Comparison of ENCODE assay signal across 8 cellular contexts in the genomic region with DNA sequence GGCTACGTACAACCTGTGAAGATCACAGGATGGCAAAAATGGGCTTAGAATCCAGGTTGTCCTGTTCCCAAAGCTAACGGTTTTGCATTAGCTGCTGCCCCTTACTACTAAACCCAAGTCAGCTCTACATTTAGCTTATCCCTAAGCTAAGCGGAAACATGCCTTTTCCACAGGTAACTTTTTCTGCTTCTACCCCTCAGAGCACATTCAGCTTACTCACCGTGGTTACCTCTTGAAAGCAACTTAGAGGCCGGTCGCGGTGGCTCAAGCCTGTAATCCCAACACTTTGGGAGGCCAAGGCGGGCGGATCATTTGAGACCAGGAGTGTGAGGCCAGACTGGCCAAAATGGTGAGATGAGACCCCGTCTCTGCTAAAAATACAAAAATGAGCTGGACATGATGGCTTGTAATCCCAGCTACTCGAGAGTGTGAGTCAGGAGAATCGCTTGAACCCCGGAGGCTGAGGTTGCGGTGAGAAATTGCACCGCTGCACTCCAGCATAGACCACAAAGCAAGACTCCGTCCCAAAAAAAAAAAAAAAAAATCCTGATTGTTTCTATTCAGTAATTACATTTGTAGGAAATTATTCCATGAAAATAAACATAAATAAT. TPM values are rescaled to one million over a fixed set of nuclear protein-coding genes. Genes with fewer than 3 reads are reported as not detected.
DNase-seq lines count a peak whose midpoint lies in the region; ATAC-seq, FAIRE-seq and TF ChIP-seq lines count a peak whose summit lies in the region.

No MANE protein-coding gene starts in this region.

- FAIRE-seq in HepG2 (lab: Jason Lieb, UNC) (no peak), GM12892 (lab: Jason Lieb, UNC) (no peak)

- H3K4me1 ChIP-seq in HUES64 (ENCODE audit: insufficient read depth, low read length) = peaks cover 34% of the 10 kb centered on the region
- peaks cover 0 to 9% of the 10 kb centered on the region in 2 donors for H3K4me1 ChIP-seq in ascending aorta
- H3K4me1 ChIP-seq in HepG2 (ENCODE audit: insufficient read depth, low read length) = peaks cover 58% of the 10 kb centered on the region
- H3K4me1 ChIP-seq in thyroid gland = peaks cover 17 to 31% of the 10 kb centered on the region in 2 donors

- H3K27ac ChIP-seq in HUES64 (ENCODE audit: low read depth, low read length) = peak overlapping the region; percentile 96
- H3K27ac ChIP-seq in ascending aorta = peak overlapping the region; percentile 77 to 88
- H3K27ac ChIP-seq in HepG2 (ENCODE audit: extremely low read length, insufficient read depth, low read length) = peak overlapping the region; percentile 98
- H3K27ac ChIP-seq in thyroid gland = peak overlapping the region; percentile 73 to 80 (median 80)

- WGBS in HUES64 = 69% methylated on average over 15 of the region's 16 CpGs
- 1% methylated on average over 16 of the region's 16 CpGs for WGBS in HepG2 (ENCODE audit: low lambda C conversion rate)
- 50 to 53% methylated on average over 16 of the region's 16 CpGs for WGBS in thyroid gland, 2 donors

- POLR2A ChIA-PET in BJ (lab: Charles Lee) = no interaction called here
- POLR2A ChIA-PET in HepG2 (lab: Yijun Ruan, JAX) = interaction anchor here (0.7 to 2.5 kb wide), 11 partner anchors 47 to 1011 kb away, joined by 3 to 16 read pairs (median 4); a partner anchor contains a TSS

- intact Hi-C loops in ascending aorta (cut with DNase I) = no loop called here
- intact Hi-C loops in HepG2 (cut with micrococcal nuclease; ENCODE audit: unreplicated experiment) = loop anchor here (5.0 kb wide), 1 partner anchor 47 kb away; no protein-coding TSS in a partner anchor
- intact Hi-C loops in thyroid gland (cut with DNase I) = loop anchor here (5.0 to 10.0 kb wide), 2 partner anchors 47 to 50 kb away; a partner anchor contains a TSS

- peak; percentile 9 for ATAC-seq in HepG2
- no peak for ATAC-seq in GM18511 (IDR thresholded peaks at IDR 0.05; ENCODE audit: unreplicated experiment)

- in situ Hi-C loops in HepG2 (cut with HindIII; ENCODE audit: extremely low pct_ligation_motif_present, low pct_unique_long_range_greater_than_20kb) = no loop called here

- DNase-seq in BJ (ENCODE audit: low read depth) (no peak), ascending aorta (ENCODE audit: low spot score in 2 of 2) (peak in 1 of 2 donors; percentile 67), HepG2 (ENCODE audit: low spot score) (no peak), thyroid gland (peak; percentile 7 to 20), GM12892 (ENCODE audit: insufficient read length) (no peak), OCI-M1 (lab: John Stamatoyannopoulos, UW) (no peak)

- H3K27me3 ChIP-seq in BJ (ENCODE audit: control insufficient read depth, insufficient read depth, low read length) (no peaks in the 10 kb centered on the region), HUES64 (ENCODE audit: insufficient read depth, low read length) (no peaks in the 10 kb centered on the region), ascending aorta (no peaks in the 10 kb centered on the region), HepG2 (ENCODE audit: control insufficient read depth in 1 of 2, insufficient read depth in 2 of 2, low read length in 2 of 2) (no peaks in the 10 kb centered on the region; a peak in 2 of 5 replicates), thyroid gland (no peaks in the 10 kb centered on the region)

- no peaks in the 10 kb centered on the region for H3K9me3 ChIP-seq in HUES64 (ENCODE audit: insufficient read depth, low read depth, low read length)
- no peaks in the 10 kb centered on the region for H3K9me3 ChIP-seq in ascending aorta
- no peaks in the 10 kb centered on the region for H3K9me3 ChIP-seq in HepG2 (ENCODE audit: low read length)
- no peaks in the 10 kb centered on the region for H3K9me3 ChIP-seq in thyroid gland

- no peak for TF ChIP-seq EP300 in HepG2 (IDR thresholded peaks at IDR 0.05; ENCODE audit: low read depth in 2 of 2, low read length in 2 of 2)
- TF ChIP-seq EP300 in HepG2 (CRISPR knock-in tag; IDR thresholded peaks at IDR 0.05; ENCODE audit: borderline replicate concordance) = no peak

- TSS peak; percentile 100 for BruUV-seq in HepG2 (replicated peaks; lab: Mats Ljungman, UMichigan)

- TF ChIP-seq POLR2A in HepG2 (IDR thresholded peaks at IDR 0.05; ENCODE audit: insufficient read depth in 1 of 2, low read depth in 2 of 2, low read length in 2 of 2) = no peak
- TF ChIP-seq POLR2A in thyroid gland (IDR thresholded peaks at IDR 0.05) = no peak
- no peak for TF ChIP-seq POLR2A in GM12892 (IDR thresholded peaks at IDR 0.05; ENCODE audit: low read depth, low read length)

- peak overlapping the region; percentile 98 for H3K4me2 ChIP-seq in HepG2 (ENCODE audit: low read depth, low read length)

- no peak for TF ChIP-seq RAD21 in HepG2 (CRISPR knock-in tag; IDR thresholded peaks at IDR 0.05)

- peaks cover 12% of the 10 kb centered on the region for H4K20me1 ChIP-seq in HepG2 (ENCODE audit: insufficient read depth, low read length)

- peak overlapping the region; percentile 88 for H2AFZ ChIP-seq in HepG2 (ENCODE audit: low read length)

- H3K36me3 ChIP-seq in BJ (ENCODE audit: control insufficient read depth, insufficient read depth, low read length) = no peaks in the 10 kb centered on the region
- H3K36me3 ChIP-seq in HUES64 (ENCODE audit: insufficient read depth, low read length) = peaks cover 6% of the 10 kb centered on the region; the same call in 1 of the 2 replicates
- H3K36me3 ChIP-seq in ascending aorta = no peaks in the 10 kb centered on the region
- H3K36me3 ChIP-seq in HepG2 (replicated peaks in 1 of 2; ENCODE audit: control insufficient read depth in 1 of 2, insufficient read depth in 2 of 2, low read length in 2 of 2) = 0 out of 5 replicates have a peak, but pooled peaks cover 0 to 3% of the 10 kb centered on the region in 2 experiments
- no peaks in the 10 kb centered on the region for H3K36me3 ChIP-seq in thyroid gland

- peaks cover 40% of the 10 kb centered on the region for H3K79me2 ChIP-seq in HepG2 (ENCODE audit: insufficient read depth, low read length)

- H3K4me3 ChIP-seq in BJ (ENCODE audit: low read depth, low read length) = peak overlapping the region; percentile 41
- H3K4me3 ChIP-seq in HUES64 (ENCODE audit: low read length) = peak overlapping the region; percentile 67
- peak overlapping the region; percentile 59 to 73 for H3K4me3 ChIP-seq in ascending aorta
- H3K4me3 ChIP-seq in HepG2 (replicated peaks in 1 of 3; ENCODE audit: insufficient read depth in 1 of 3, low read depth in 2 of 3, low read length in 3 of 3) = peak overlapping the region; percentile 67 to 89 (median 87)
- peak overlapping the region in 2 of 3 donors; percentile 6 to 93 for H3K4me3 ChIP-seq in thyroid gland (replicated peaks in 1 of 3)

- CTCF ChIA-PET in BJ (lab: Yijun Ruan, JAX) (interaction anchor here (0.6 to 1.6 kb wide), 4 partner anchors 14 to 133 kb away, joined by 3 to 5 read pairs (median 4); no protein-coding TSS in a partner anchor), HepG2 (lab: Yijun Ruan, JAX; ENCODE audit: low intra/inter-chr PET ratio, low total read pairs) (no interaction called here)

- H3K9ac ChIP-seq in HUES64 (ENCODE audit: low read depth, low read length) (peak overlapping the region; percentile 91), HepG2 (ENCODE audit: insufficient read depth, low read depth, low read length) (peak overlapping the region; percentile 98)

- TF ChIP-seq CTCF in BJ (IDR thresholded peaks at IDR 0.05; ENCODE audit: insufficient read depth, low read depth, low read length) = no peak
- no peak for TF ChIP-seq CTCF in ascending aorta (IDR thresholded peaks at IDR 0.05)
- no peak; the same call in 1 of the 2 replicates for TF ChIP-seq CTCF in HepG2 (CRISPR knock-in tag; IDR thresholded peaks at IDR 0.05)
- no peak for TF ChIP-seq CTCF in thyroid gland (IDR thresholded peaks at IDR 0.05)

RNA-seq across cellular contexts. Expression of a gene that starts 0.8 kb away (rescaled TPM):
- polyA plus RNA-seq in BJ (2011; rRNA removed) (18.7 and 22.8 TPM in 2 replicates), HepG2 (2011; rRNA removed) (48.1 and 48.4 TPM in 2 replicates)
- polyA minus RNA-seq in BJ (2011; rRNA and poly(A)+ RNA removed) = 8.9 and 10.8 TPM in 2 replicates
- polyA plus RNA-seq in HUES64 (2013, experiment 1 of 2) = 29.1 TPM
- polyA plus RNA-seq in HUES64 (2013, experiment 2 of 2) = 30.6 TPM
- total RNA-seq in ascending aorta (26.7 TPM), HepG2 (2016; rRNA removed; fragmentation: Illumina TruSeq; extraction: Trizol) (18.8 and 36.8 TPM in 2 replicates), thyroid gland (10 to 100 TPM; 52.7 to 86.7 (median 76.1) TPM)
- total RNA-seq in HepG2 (2016; cell fraction: cytosol; rRNA removed; fragmentation: Illumina TruSeq; extraction: Trizol; ENCODE audit: low read depth) = 6.1 and 7.4 TPM in 2 replicates
- 18.2 and 37.3 TPM in 2 replicates for total RNA-seq in HepG2 (2016; cell fraction: insoluble cytoplasmic fraction; rRNA removed; fragmentation: Illumina TruSeq; extraction: Trizol)
- total RNA-seq in HepG2 (2016; cell fraction: membrane; rRNA removed; fragmentation: Illumina TruSeq; extraction: Trizol) = 8.3 and 10.7 TPM in 2 replicates
- 46.8 and 49.9 TPM in 2 replicates for total RNA-seq in HepG2 (2016; cell fraction: nucleus; rRNA removed; fragmentation: Illumina TruSeq; extraction: Trizol)
- 13.9 and 25.1 TPM in 2 replicates for polyA plus RNA-seq in HepG2 (2011; cell fraction: cytosol; rRNA removed)
- 69.1 and 76.5 TPM in 2 replicates for polyA plus RNA-seq in HepG2 (2011; cell fraction: nucleus; rRNA removed)
- polyA plus RNA-seq in HepG2 (2012) = 31.0 and 36.5 TPM in 2 replicates
- polyA plus RNA-seq in HepG2 (2016; cell fraction: cytosol; fragmentation: Illumina TruSeq; extraction: Trizol; ENCODE audit: low read depth) = 1.7 and 2.1 TPM in 2 replicates
- 13.1 and 14.1 TPM in 2 replicates for polyA plus RNA-seq in HepG2 (2016; cell fraction: insoluble cytoplasmic fraction; fragmentation: Illumina TruSeq; extraction: Trizol; ENCODE audit: low read depth)
- 3.2 and 4.1 TPM in 2 replicates for polyA plus RNA-seq in HepG2 (2016; cell fraction: membrane; fragmentation: Illumina TruSeq; extraction: Trizol; ENCODE audit: low read depth)
- polyA plus RNA-seq in HepG2 (2016; cell fraction: nucleus; fragmentation: Illumina TruSeq; extraction: Trizol; ENCODE audit: insufficient read depth, low read depth) = 88.7 and 89.2 TPM in 2 replicates
- polyA minus RNA-seq in HepG2 (2011; rRNA and poly(A)+ RNA removed; ENCODE audit: low replicate concordance) = 21.1 and 32.0 TPM in 2 replicates
- 20.0 and 28.9 TPM in 2 replicates for polyA minus RNA-seq in HepG2 (2011; cell fraction: cytosol; rRNA and poly(A)+ RNA removed)
- polyA minus RNA-seq in HepG2 (2011; cell fraction: nucleus; rRNA and poly(A)+ RNA removed) = 66.4 and 70.9 TPM in 2 replicates
- 15.5 TPM for polyA plus RNA-seq in GM12892 (2012; ENCODE audit: missing spikeins)

RNA-seq across cellular contexts. Expression of a gene that starts 50.0 kb away (rescaled TPM):
- polyA plus RNA-seq in BJ (2011; rRNA removed) (194 and 289 TPM in 2 replicates), HepG2 (2011; rRNA removed) (145 and 158 TPM in 2 replicates)
- polyA minus RNA-seq in BJ (2011; rRNA and poly(A)+ RNA removed) = 288 and 427 TPM in 2 replicates
- 46.9 TPM for polyA plus RNA-seq in HUES64 (2013, experiment 1 of 2)
- polyA plus RNA-seq in HUES64 (2013, experiment 2 of 2) = 56.4 TPM
- total RNA-seq in ascending aorta (111 TPM), HepG2 (2016; rRNA removed; fragmentation: Illumina TruSeq; extraction: Trizol) (57.7 and 63.3 TPM in 2 replicates), thyroid gland (10 to 100 TPM; 45.6 to 80.8 (median 59.3) TPM)
- 50.7 and 55.3 TPM in 2 replicates for total RNA-seq in HepG2 (2016; cell fraction: cytosol; rRNA removed; fragmentation: Illumina TruSeq; extraction: Trizol; ENCODE audit: low read depth)
- 49.9 and 57.0 TPM in 2 replicates for total RNA-seq in HepG2 (2016; cell fraction: insoluble cytoplasmic fraction; rRNA removed; fragmentation: Illumina TruSeq; extraction: Trizol)
- total RNA-seq in HepG2 (2016; cell fraction: membrane; rRNA removed; fragmentation: Illumina TruSeq; extraction: Trizol) = 72.0 and 73.6 TPM in 2 replicates
- 57.7 and 69.2 TPM in 2 replicates for total RNA-seq in HepG2 (2016; cell fraction: nucleus; rRNA removed; fragmentation: Illumina TruSeq; extraction: Trizol)
- 107 and 120 TPM in 2 replicates for polyA plus RNA-seq in HepG2 (2011; cell fraction: cytosol; rRNA removed)
- 235 and 247 TPM in 2 replicates for polyA plus RNA-seq in HepG2 (2011; cell fraction: nucleus; rRNA removed)
- polyA plus RNA-seq in HepG2 (2012) = 46.6 and 55.7 TPM in 2 replicates
- polyA plus RNA-seq in HepG2 (2016; cell fraction: cytosol; fragmentation: Illumina TruSeq; extraction: Trizol; ENCODE audit: low read depth) = 9.6 and 10.6 TPM in 2 replicates
- polyA plus RNA-seq in HepG2 (2016; cell fraction: insoluble cytoplasmic fraction; fragmentation: Illumina TruSeq; extraction: Trizol; ENCODE audit: low read depth) = 47.8 and 51.4 TPM in 2 replicates
- 34.7 and 37.8 TPM in 2 replicates for polyA plus RNA-seq in HepG2 (2016; cell fraction: membrane; fragmentation: Illumina TruSeq; extraction: Trizol; ENCODE audit: low read depth)
- polyA plus RNA-seq in HepG2 (2016; cell fraction: nucleus; fragmentation: Illumina TruSeq; extraction: Trizol; ENCODE audit: insufficient read depth, low read depth) = 69.5 and 73.3 TPM in 2 replicates
- polyA minus RNA-seq in HepG2 (2011; rRNA and poly(A)+ RNA removed; ENCODE audit: low replicate concordance) = 364 and 452 TPM in 2 replicates
- polyA minus RNA-seq in HepG2 (2011; cell fraction: cytosol; rRNA and poly(A)+ RNA removed) = 57.6 and 73.9 TPM in 2 replicates
- 178 and 232 TPM in 2 replicates for polyA minus RNA-seq in HepG2 (2011; cell fraction: nucleus; rRNA and poly(A)+ RNA removed)
- 49.2 TPM for polyA plus RNA-seq in GM12892 (2012; ENCODE audit: missing spikeins)

Comparison
In these comparisons a context has a peak if more than half of its experiments do, and no peak if none do; other contexts are left out.
1. DNase-seq: peak in thyroid gland (2 of 2); none in BJ (single experiment), HepG2 (single experiment), GM12892 (single experiment) and OCI-M1 (single experiment).
2. Peak in every context shown above with its lines, with median percentiles within 50 percentile points of each other: H3K4me3 ChIP-seq and H3K27ac ChIP-seq.